In genomic region chr18:31250902-31251301, GRCh38 we compare ENCODE assay signal across 12 cellular contexts.
"Had no signal": no experiment of that assay in that cellular context is flagged by ENCODE, and none has a peak within 500 bp of the region (broad histone marks: within the 10 kb centered on the region; RNA-seq: fewer than 3 reads in every experiment).

No MANE protein-coding gene starts in this region.

- DNase-seq: activated CD4-positive, alpha-beta T cell treated with anti-CD3 and anti-CD28 coated beads for 4 hours; activated CD8-positive, alpha-beta T cell treated with anti-CD3 and anti-CD28 coated beads, Interleukin-2, amount 10 ng/mL, durations not matched to agents 7 days and 5 days; activated naive CD4-positive, alpha-beta T cell treated with anti-CD3 and anti-CD28 coated beads for 36 hours; caudate nucleus; hypothalamus; mesenchymal stem cell; ovary; retina; small intestine; T-helper 1 cell had no signal

- FAIRE-seq: small intestine, urothelium cell line had no signal

- H3K36me3 ChIP-seq: ovary had no signal

- H3K4me1 Mint-ChIP-seq: activated T-helper 17 cell treated with anti-CD3 and anti-CD28 coated beads, Interleukin-2, amount 50 U/mL, for 72 hours had no signal

- H3K9me3 Mint-ChIP-seq: activated naive CD4-positive, alpha-beta T cell treated with anti-CD3 and anti-CD28 coated beads for 36 hours had no signal

- H3K4me3 Mint-ChIP-seq: activated CD8-positive, alpha-beta T cell treated with anti-CD3 and anti-CD28 coated beads, Interleukin-2, amount 10 ng/mL, durations not matched to agents 7 days and 5 days; activated naive CD4-positive, alpha-beta T cell treated with anti-CD3 and anti-CD28 coated beads for 36 hours; activated T-helper 17 cell treated with anti-CD3 and anti-CD28 coated beads, Interleukin-2, amount 50 U/mL, for 72 hours had no signal

- H3K27ac ChIP-seq: ovary had no signal

- H3K9me3 ChIP-seq: ovary had no signal

- H3K27me3 Mint-ChIP-seq: activated T-helper 17 cell treated with anti-CD3 and anti-CD28 coated beads, Interleukin-2, amount 50 U/mL, for 72 hours had no signal

- H3K4me3 ChIP-seq: ovary had no signal

- H3K27me3 ChIP-seq: ovary had no signal

- H3K27ac Mint-ChIP-seq: activated CD8-positive, alpha-beta T cell treated with anti-CD3 and anti-CD28 coated beads, Interleukin-2, amount 10 ng/mL, durations not matched to agents 7 days and 5 days; activated naive CD4-positive, alpha-beta T cell treated with anti-CD3 and anti-CD28 coated beads for 36 hours; activated T-helper 17 cell treated with anti-CD3 and anti-CD28 coated beads, Interleukin-2, amount 50 U/mL, for 72 hours had no signal
